1 cellular context compared by ENCODE assay signal in the genomic region with DNA sequence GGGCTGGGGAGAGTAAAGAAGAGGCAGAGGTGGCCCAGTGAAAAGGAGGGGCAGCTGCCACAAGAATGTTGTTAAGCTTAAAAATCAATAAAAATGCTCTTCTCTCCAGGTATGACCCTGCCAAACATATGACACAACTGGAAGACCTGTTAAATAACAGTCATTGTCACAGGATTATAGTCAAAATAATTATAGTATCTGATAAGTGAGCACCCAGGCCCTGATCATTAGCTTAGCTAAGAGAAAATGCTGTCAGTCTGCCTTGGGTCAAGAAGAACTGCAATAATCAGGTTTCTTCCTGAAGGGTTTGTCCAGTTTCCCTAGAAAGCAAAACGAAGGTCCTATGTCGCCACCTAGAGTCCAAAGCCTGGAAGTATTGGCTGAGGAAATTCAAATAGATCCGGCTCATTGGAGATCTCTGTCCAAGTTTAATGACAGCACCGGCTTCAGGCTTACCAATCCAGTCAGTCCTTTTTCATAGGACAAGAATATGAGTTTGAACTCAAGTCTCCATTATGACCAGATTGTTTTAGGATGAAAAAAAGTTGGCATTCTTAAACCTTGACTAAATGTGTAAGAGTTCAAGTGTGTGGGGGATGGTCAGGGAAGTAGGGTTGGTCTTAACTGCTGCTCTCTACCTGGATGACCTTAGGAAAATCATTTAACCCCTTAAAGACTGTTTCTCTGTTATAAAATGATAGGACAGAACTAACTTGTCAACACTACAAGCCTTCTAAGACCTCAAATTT.
TF ChIP-seq lines count a peak whose summit lies in the region.

No MANE protein-coding gene starts in this region.

TF ChIP-seq in HepG2, 621 proteins besides CTCF, POLR2A, EP300 and RAD21 (continued from another document and continues in another):
- TF ChIP-seq, protein P1, sequence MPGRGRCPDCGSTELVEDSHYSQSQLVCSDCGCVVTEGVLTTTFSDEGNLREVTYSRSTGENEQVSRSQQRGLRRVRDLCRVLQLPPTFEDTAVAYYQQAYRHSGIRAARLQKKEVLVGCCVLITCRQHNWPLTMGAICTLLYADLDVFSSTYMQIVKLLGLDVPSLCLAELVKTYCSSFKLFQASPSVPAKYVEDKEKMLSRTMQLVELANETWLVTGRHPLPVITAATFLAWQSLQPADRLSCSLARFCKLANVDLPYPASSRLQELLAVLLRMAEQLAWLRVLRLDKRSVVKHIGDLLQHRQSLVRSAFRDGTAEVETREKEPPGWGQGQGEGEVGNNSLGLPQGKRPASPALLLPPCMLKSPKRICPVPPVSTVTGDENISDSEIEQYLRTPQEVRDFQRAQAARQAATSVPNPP (CRISPR knock-in tag; IDR thresholded peaks at IDR 0.05) = no peak
- TF ChIP-seq ZBTB21 (CRISPR knock-in tag; IDR thresholded peaks at IDR 0.05) (0 out of 2 replicates have a peak, but pooled peaks have one; percentile 32), IRF2 (CRISPR knock-in tag; IDR thresholded peaks at IDR 0.05) (0 out of 2 replicates have a peak, but pooled peaks have one; percentile 44), ZNF3 (CRISPR knock-in tag; IDR thresholded peaks at IDR 0.05) (no peak), HNRNPUL1 (IDR thresholded peaks at IDR 0.05; ENCODE audit: low read depth, low read length) (no peak), PITX1 (CRISPR knock-in tag; IDR thresholded peaks at IDR 0.05) (peak; percentile 44; the same call in 1 of the 2 replicates), TEAD3 (CRISPR knock-in tag; optimal IDR thresholded peaks at IDR 0.05; ENCODE audit: borderline replicate concordance) (peak; percentile 74), ATF1 (CRISPR knock-in tag; IDR thresholded peaks at IDR 0.05) (no peak), MED1 (CRISPR knock-in tag; IDR thresholded peaks at IDR 0.05) (peak; percentile 42), SIN3A (IDR thresholded peaks at IDR 0.05; ENCODE audit: borderline replicate concordance, low read depth, low read length) (no peak), GABPA (IDR thresholded peaks at IDR 0.05; ENCODE audit: low read depth, low read length) (no peak), GABPA (CRISPR knock-in tag; IDR thresholded peaks at IDR 0.05; ENCODE audit: low read depth) (0 out of 2 replicates have a peak, but pooled peaks have one; percentile 0), KDM3A (CRISPR knock-in tag; IDR thresholded peaks at IDR 0.05; ENCODE audit: low read depth) (peak; percentile 21; the same call in 1 of the 2 replicates), ZFP36L1 (CRISPR knock-in tag; IDR thresholded peaks at IDR 0.05) (0 out of 2 replicates have a peak, but pooled peaks have one; percentile 41), ZNF776 (CRISPR knock-in tag; IDR thresholded peaks at IDR 0.05) (no peak), STAG1 (CRISPR knock-in tag; IDR thresholded peaks at IDR 0.05) (peak; percentile 93), KAT2B (IDR thresholded peaks at IDR 0.05; ENCODE audit: borderline replicate concordance, low read depth, low read length) (peak; percentile 55; the same call in 1 of the 2 replicates), FOXJ3 (CRISPR knock-in tag; IDR thresholded peaks at IDR 0.05; ENCODE audit: borderline replicate concordance) (peak; percentile 68), ZEB1 (IDR thresholded peaks at IDR 0.05; ENCODE audit: insufficient replicate concordance, low read depth) (peak; percentile 45), CC2D1A (CRISPR knock-in tag; IDR thresholded peaks at IDR 0.05) (0 out of 2 replicates have a peak, but pooled peaks have one; percentile 66), HNRNPLL (IDR thresholded peaks at IDR 0.05; ENCODE audit: low read depth, low read length, poor library complexity, severe bottlenecking) (no peak), ZNF160 (CRISPR knock-in tag; IDR thresholded peaks at IDR 0.05) (0 out of 2 replicates have a peak, but pooled peaks have one; percentile 45), ETV5 (CRISPR knock-in tag; IDR thresholded peaks at IDR 0.05; ENCODE audit: borderline replicate concordance) (peak; percentile 15; the same call in 1 of the 2 replicates), ZNF777 (CRISPR knock-in tag; IDR thresholded peaks at IDR 0.05) (peak; percentile 43; the same call in 1 of the 2 replicates), KAT8 (CRISPR knock-in tag; IDR thresholded peaks at IDR 0.05) (peak; percentile 36; the same call in 1 of the 2 replicates), MED13 (CRISPR knock-in tag; IDR thresholded peaks at IDR 0.05) (0 out of 2 replicates have a peak, but pooled peaks have one; percentile 48), HMG20A (CRISPR knock-in tag; IDR thresholded peaks at IDR 0.05; ENCODE audit: borderline replicate concordance) (0 out of 2 replicates have a peak, but pooled peaks have one; percentile 25), MBD4 (IDR thresholded peaks at IDR 0.05; ENCODE audit: borderline replicate concordance, low read length) (0 out of 2 replicates have a peak, but pooled peaks have one; percentile 19), NR2F6 (IDR thresholded peaks at IDR 0.05) (peak; percentile 45; the same call in 1 of the 2 replicates), NR2F6 (CRISPR knock-in tag; IDR thresholded peaks at IDR 0.05) (peak; percentile 32; the same call in 1 of the 2 replicates), ZNF652 (CRISPR knock-in tag; IDR thresholded peaks at IDR 0.05; ENCODE audit: borderline replicate concordance, low read depth) (peak; percentile 48), BORCS8-MEF2B (CRISPR knock-in tag; IDR thresholded peaks at IDR 0.05) (no peak), NR2F1 (CRISPR knock-in tag; IDR thresholded peaks at IDR 0.05) (peak; percentile 5 to 92; a peak in 2 of 4 replicates), NFYC (CRISPR knock-in tag; IDR thresholded peaks at IDR 0.05) (no peak), TP53 (CRISPR knock-in tag; conservative IDR thresholded peaks at IDR 0.05) (peak; percentile 93), ZNF143 (CRISPR knock-in tag; IDR thresholded peaks at IDR 0.05) (no peak), ZNF563 (CRISPR knock-in tag; IDR thresholded peaks at IDR 0.05) (no peak), RNF2 (conservative IDR thresholded peaks at IDR 0.05; ENCODE audit: low read depth) (peak; percentile 27; the same call in 1 of the 2 replicates)
- TF ChIP-seq, protein P2, sequence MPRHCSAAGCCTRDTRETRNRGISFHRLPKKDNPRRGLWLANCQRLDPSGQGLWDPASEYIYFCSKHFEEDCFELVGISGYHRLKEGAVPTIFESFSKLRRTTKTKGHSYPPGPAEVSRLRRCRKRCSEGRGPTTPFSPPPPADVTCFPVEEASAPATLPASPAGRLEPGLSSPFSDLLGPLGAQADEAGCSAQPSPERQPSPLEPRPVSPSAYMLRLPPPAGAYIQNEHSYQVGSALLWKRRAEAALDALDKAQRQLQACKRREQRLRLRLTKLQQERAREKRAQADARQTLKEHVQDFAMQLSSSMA (CRISPR knock-in tag; IDR thresholded peaks at IDR 0.05) = no peak
- TF ChIP-seq, protein P3, sequence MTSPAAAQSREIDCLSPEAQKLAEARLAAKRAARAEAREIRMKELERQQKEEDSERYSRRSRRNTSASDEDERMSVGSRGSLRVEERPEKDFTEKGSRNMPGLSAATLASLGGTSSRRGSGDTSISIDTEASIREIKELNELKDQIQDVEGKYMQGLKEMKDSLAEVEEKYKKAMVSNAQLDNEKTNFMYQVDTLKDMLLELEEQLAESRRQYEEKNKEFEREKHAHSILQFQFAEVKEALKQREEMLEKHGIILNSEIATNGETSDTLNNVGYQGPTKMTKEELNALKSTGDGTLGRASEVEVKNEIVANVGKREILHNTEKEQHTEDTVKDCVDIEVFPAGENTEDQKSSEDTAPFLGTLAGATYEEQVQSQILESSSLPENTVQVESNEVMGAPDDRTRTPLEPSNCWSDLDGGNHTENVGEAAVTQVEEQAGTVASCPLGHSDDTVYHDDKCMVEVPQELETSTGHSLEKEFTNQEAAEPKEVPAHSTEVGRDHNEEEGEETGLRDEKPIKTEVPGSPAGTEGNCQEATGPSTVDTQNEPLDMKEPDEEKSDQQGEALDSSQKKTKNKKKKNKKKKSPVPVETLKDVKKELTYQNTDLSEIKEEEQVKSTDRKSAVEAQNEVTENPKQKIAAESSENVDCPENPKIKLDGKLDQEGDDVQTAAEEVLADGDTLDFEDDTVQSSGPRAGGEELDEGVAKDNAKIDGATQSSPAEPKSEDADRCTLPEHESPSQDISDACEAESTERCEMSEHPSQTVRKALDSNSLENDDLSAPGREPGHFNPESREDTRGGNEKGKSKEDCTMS (CRISPR knock-in tag; conservative IDR thresholded peaks at IDR 0.05) = 0 out of 2 replicates have a peak, but pooled peaks have one; percentile 34
- TF ChIP-seq, protein P4, sequence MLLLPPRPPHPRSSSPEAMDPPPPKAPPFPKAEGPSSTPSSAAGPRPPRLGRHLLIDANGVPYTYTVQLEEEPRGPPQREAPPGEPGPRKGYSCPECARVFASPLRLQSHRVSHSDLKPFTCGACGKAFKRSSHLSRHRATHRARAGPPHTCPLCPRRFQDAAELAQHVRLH (CRISPR knock-in tag; IDR thresholded peaks at IDR 0.05; ENCODE audit: borderline replicate concordance, low read depth) = peak; percentile 80; the same call in 1 of the 2 replicates
- TF ChIP-seq, protein P5, sequence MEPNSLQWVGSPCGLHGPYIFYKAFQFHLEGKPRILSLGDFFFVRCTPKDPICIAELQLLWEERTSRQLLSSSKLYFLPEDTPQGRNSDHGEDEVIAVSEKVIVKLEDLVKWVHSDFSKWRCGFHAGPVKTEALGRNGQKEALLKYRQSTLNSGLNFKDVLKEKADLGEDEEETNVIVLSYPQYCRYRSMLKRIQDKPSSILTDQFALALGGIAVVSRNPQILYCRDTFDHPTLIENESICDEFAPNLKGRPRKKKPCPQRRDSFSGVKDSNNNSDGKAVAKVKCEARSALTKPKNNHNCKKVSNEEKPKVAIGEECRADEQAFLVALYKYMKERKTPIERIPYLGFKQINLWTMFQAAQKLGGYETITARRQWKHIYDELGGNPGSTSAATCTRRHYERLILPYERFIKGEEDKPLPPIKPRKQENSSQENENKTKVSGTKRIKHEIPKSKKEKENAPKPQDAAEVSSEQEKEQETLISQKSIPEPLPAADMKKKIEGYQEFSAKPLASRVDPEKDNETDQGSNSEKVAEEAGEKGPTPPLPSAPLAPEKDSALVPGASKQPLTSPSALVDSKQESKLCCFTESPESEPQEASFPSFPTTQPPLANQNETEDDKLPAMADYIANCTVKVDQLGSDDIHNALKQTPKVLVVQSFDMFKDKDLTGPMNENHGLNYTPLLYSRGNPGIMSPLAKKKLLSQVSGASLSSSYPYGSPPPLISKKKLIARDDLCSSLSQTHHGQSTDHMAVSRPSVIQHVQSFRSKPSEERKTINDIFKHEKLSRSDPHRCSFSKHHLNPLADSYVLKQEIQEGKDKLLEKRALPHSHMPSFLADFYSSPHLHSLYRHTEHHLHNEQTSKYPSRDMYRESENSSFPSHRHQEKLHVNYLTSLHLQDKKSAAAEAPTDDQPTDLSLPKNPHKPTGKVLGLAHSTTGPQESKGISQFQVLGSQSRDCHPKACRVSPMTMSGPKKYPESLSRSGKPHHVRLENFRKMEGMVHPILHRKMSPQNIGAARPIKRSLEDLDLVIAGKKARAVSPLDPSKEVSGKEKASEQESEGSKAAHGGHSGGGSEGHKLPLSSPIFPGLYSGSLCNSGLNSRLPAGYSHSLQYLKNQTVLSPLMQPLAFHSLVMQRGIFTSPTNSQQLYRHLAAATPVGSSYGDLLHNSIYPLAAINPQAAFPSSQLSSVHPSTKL (CRISPR knock-in tag; IDR thresholded peaks at IDR 0.05) = peak; percentile 75
- TF ChIP-seq, protein P6, sequence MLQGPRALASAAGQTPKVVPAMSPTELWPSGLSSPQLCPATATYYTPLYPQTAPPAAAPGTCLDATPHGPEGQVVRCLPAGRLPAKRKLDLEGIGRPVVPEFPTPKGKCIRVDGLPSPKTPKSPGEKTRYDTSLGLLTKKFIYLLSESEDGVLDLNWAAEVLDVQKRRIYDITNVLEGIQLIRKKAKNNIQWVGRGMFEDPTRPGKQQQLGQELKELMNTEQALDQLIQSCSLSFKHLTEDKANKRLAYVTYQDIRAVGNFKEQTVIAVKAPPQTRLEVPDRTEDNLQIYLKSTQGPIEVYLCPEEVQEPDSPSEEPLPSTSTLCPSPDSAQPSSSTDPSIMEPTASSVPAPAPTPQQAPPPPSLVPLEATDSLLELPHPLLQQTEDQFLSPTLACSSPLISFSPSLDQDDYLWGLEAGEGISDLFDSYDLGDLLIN (CRISPR knock-in tag; IDR thresholded peaks at IDR 0.05; ENCODE audit: borderline replicate concordance) = peak; percentile 27; the same call in 1 of the 2 replicates
- TF ChIP-seq, protein P7, sequence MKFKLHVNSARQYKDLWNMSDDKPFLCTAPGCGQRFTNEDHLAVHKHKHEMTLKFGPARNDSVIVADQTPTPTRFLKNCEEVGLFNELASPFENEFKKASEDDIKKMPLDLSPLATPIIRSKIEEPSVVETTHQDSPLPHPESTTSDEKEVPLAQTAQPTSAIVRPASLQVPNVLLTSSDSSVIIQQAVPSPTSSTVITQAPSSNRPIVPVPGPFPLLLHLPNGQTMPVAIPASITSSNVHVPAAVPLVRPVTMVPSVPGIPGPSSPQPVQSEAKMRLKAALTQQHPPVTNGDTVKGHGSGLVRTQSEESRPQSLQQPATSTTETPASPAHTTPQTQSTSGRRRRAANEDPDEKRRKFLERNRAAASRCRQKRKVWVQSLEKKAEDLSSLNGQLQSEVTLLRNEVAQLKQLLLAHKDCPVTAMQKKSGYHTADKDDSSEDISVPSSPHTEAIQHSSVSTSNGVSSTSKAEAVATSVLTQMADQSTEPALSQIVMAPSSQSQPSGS (CRISPR knock-in tag; IDR thresholded peaks at IDR 0.05) = 0 out of 2 replicates have a peak, but pooled peaks have one; percentile 34
- TF ChIP-seq, protein P8, sequence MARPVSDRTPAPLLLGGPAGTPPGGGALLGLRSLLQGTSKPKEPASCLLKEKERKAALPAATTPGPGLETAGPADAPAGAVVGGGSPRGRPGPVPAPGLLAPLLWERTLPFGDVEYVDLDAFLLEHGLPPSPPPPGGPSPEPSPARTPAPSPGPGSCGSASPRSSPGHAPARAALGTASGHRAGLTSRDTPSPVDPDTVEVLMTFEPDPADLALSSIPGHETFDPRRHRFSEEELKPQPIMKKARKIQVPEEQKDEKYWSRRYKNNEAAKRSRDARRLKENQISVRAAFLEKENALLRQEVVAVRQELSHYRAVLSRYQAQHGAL (CRISPR knock-in tag; IDR thresholded peaks at IDR 0.05; ENCODE audit: not compliant biosample characterization) = peak; percentile 69
- TF ChIP-seq, protein P9, sequence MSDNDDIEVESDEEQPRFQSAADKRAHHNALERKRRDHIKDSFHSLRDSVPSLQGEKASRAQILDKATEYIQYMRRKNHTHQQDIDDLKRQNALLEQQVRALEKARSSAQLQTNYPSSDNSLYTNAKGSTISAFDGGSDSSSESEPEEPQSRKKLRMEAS (IDR thresholded peaks at IDR 0.05) = no peak
